8 cellular contexts compared by ENCODE assay signal in the genomic region with DNA sequence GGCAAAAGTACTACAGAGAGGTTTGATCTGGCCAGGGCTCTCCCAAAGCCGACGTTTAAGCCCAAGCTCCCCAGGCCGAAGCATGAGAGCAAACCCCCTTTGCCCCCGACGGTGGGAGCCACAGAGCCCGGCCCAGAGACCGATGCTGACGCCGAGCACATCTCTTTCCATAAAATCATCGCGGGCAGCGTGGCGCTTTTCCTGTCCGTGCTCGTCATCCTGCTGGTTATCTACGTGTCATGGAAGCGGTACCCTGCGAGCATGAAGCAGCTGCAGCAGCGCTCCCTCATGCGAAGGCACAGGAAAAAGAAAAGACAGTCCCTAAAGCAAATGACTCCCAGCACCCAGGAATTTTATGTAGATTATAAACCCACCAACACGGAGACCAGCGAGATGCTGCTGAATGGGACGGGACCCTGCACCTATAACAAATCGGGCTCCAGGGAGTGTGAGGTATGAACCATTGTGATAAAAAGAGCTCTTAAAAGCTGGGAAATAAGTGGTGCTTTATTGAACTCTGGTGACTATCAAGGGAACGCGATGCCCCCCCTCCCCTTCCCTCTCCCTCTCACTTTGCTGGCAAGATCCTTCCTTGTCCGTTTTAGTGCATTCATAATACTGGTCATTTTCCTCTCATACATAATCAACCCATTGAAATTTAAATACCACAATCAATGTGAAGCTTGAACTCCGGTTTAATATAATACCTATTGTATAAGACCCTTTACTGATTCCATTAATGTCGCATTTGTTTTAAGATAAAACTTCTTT. TPM values are rescaled to one million over a fixed set of nuclear protein-coding genes. Genes with fewer than 3 reads are reported as not detected.
DNase-seq lines count a peak whose midpoint lies in the region; ATAC-seq, FAIRE-seq and TF ChIP-seq lines count a peak whose summit lies in the region.

No MANE protein-coding gene starts in this region.

- DNase-seq in EL (peak; percentile 21), UCSD-AML1 (lab: John Stamatoyannopoulos, UW; ENCODE audit: unreplicated experiment) (peak; percentile 5), heart right ventricle (no peak), osteoblast (ENCODE audit: insufficient read length, low spot score, missing footprints) (no peak), GDM1 (lab: John Stamatoyannopoulos, UW) (no peak), GM12892 (ENCODE audit: insufficient read length) (no peak)

- peak overlapping the region in 5 of 10 donors; percentile 6 to 28 (median 20) for H3K4me3 ChIP-seq in heart right ventricle
- H3K4me3 ChIP-seq in osteoblast (ENCODE audit: insufficient read depth, low read length): no peak overlapping the region

- no peaks in the 10 kb centered on the region for H3K79me2 ChIP-seq in osteoblast (ENCODE audit: insufficient read depth, low read length)

- no peaks in the 10 kb centered on the region for H4K20me1 ChIP-seq in osteoblast (ENCODE audit: insufficient read depth, low read length)

- TF ChIP-seq POLR2A in GM12892 (IDR thresholded peaks at IDR 0.05; ENCODE audit: low read depth, low read length): no peak

- intact Hi-C loops in heart right ventricle (cut with DNase I): loop anchor here in 1 of 10 donors (10.0 kb wide), 1 partner anchor 597 kb away; no protein-coding TSS in a partner anchor

- WGBS in heart right ventricle, 2 donors: 2 to 4% methylated on average over 29 of the region's 29 CpGs

- no peak overlapping the region for H3K4me2 ChIP-seq in osteoblast (ENCODE audit: insufficient read depth, low read length)

- no peaks in the 10 kb centered on the region for H3K36me3 ChIP-seq in heart right ventricle
- H3K36me3 ChIP-seq in osteoblast (ENCODE audit: insufficient read depth, low read length): no peaks in the 10 kb centered on the region

- peak overlapping the region; percentile 37 for H2AFZ ChIP-seq in osteoblast (ENCODE audit: low read length)

- H3K27me3 ChIP-seq in heart right ventricle: peaks cover 0 to 63% (median 30%) of the 10 kb centered on the region in 7 donors
- H3K27me3 ChIP-seq in osteoblast (ENCODE audit: insufficient read depth, low read length): peaks cover 10% of the 10 kb centered on the region

- FAIRE-seq in GM12892 (lab: Jason Lieb, UNC): no peak

- H3K4me1 ChIP-seq in heart right ventricle: peaks cover 0 to 14% (median 0%) of the 10 kb centered on the region in 9 donors
- no peaks in the 10 kb centered on the region for H3K4me1 ChIP-seq in osteoblast (ENCODE audit: insufficient read depth, low read length)

- no peak overlapping the region for H3K27ac ChIP-seq in heart right ventricle
- no peak overlapping the region for H3K27ac ChIP-seq in osteoblast (ENCODE audit: low read depth, low read length)

- peak in 5 of 8 donors; percentile 55 to 67 (median 59) for ATAC-seq in heart right ventricle
- ATAC-seq in GM21576 (IDR thresholded peaks at IDR 0.05; ENCODE audit: unreplicated experiment): no peak
- ATAC-seq in GM18502 (IDR thresholded peaks at IDR 0.05; ENCODE audit: poor library complexity, unreplicated experiment): no peak

- TF ChIP-seq CTCF in heart right ventricle (IDR thresholded peaks at IDR 0.05) (no peak), osteoblast (IDR thresholded peaks at IDR 0.05; ENCODE audit: extremely low read depth, low read depth, low read length) (no peak)

- H3K9me3 ChIP-seq in heart right ventricle (no peaks in the 10 kb centered on the region), osteoblast (ENCODE audit: low read depth, low read length) (no peaks in the 10 kb centered on the region)

RNA-seq across cellular contexts. Expression of a gene that starts 2.3 kb away (rescaled TPM):
- total RNA-seq in heart right ventricle: not detected
- not detected for polyA plus RNA-seq in heart right ventricle
- not detected in 2 replicates for total RNA-seq in osteoblast
- not detected for polyA plus RNA-seq in GM12892 (2012; ENCODE audit: missing spikeins)

Comparison
In these comparisons a context has a peak if more than half of its experiments do, and no peak if none do; other contexts are left out.
1. DNase-seq: peak in EL (single experiment) and UCSD-AML1 (single experiment); none in heart right ventricle (0 of 2), osteoblast (single experiment), GDM1 (single experiment) and GM12892 (single experiment).
2. ATAC-seq: peak in heart right ventricle (5 of 8); none in GM21576 (single experiment) and GM18502 (single experiment).